Comparison of ENCODE assay signal across 1 cellular context in genomic region chr17:48832491-48832890, GRCh38.
TF ChIP-seq lines count a peak whose summit lies in the region.

No MANE protein-coding gene starts in this region.

TF ChIP-seq in IMR-90, 13 proteins besides CTCF, POLR2A, EP300 and RAD21 (continued from another document):
- TF ChIP-seq CEBPB (IDR thresholded peaks at IDR 0.05; ENCODE audit: low read depth, low read length), result no peak
- no peak for TF ChIP-seq RCOR1 (IDR thresholded peaks at IDR 0.05; ENCODE audit: insufficient replicate concordance, low read length)
- no peak for TF ChIP-seq USF2 (IDR thresholded peaks at IDR 0.05; ENCODE audit: low read depth, low read length)
- no peak for TF ChIP-seq BHLHE40 (IDR thresholded peaks at IDR 0.05; ENCODE audit: low read depth, low read length)
- no peak for TF ChIP-seq MAFK (IDR thresholded peaks at IDR 0.05; ENCODE audit: low read depth, low read length)
- no peak for TF ChIP-seq FOS (IDR thresholded peaks at IDR 0.05; ENCODE audit: low read depth, low read length)
